12 cellular contexts compared by ENCODE assay signal in the genomic region with DNA sequence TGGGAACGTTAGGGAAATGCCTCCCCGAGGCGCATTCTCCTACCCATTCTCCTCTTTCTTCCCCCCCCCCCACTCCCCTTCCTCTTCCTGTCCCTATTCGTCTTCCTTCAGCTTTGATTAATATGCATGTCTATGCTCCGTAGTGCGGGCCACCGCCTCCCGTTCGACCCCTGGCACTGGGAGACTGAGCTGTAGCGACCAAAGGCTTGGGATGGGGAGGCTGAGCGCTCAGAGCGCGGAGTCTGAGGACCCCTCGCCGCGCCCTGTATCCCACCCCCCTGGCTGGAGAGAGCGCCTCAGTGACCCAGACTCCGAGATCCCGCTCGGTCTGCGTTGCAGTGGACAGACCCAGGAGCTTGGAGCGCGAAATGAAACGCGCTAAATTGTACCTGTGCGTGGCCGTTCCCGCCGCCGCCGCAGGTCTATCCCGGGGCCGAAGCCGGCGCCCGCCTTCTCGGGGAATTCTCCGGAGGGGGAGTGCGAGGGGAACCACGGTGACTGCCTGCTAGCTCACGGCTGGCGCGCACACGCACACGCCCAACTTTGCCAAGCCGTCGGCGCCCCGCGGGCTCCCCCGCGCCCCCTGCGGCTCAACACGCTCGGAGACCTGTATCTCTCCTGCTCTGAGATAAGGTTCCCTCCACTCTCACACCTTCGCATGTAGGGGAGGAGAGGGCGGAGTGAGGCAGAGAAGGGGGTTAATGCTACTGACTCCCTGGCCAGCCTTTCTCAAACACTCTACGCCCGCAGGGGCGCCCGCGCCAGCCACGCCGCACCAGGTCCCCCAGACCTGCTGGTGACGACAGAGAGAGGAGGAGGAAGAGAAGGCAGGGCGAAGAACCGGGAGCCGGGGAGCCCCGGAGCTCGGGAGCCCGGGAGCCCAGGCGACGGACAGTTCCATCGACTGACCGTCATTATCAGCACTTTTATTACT. TPM values are rescaled to one million over a fixed set of nuclear protein-coding genes. Genes with fewer than 3 reads are reported as not detected.
DNase-seq lines count a peak whose midpoint lies in the region; ATAC-seq and TF ChIP-seq lines count a peak whose summit lies in the region.
"Had no signal": no experiment of that assay in that cellular context is flagged by ENCODE, and none has a peak within 500 bp of the region (broad histone marks: within the 10 kb centered on the region; RNA-seq: fewer than 3 reads in every experiment).

No MANE protein-coding gene starts in this region.

- H3K36me3 Mint-ChIP-seq in activated T-cell treated with anti-CD3 and anti-CD28 coated beads, Interleukin-2, amount 50 U/mL, for 72 hours (ENCODE audit: insufficient read depth in 2 of 2), result peaks cover 0 to 5% of the 10 kb centered on the region in 2 donors
- no peaks in the 10 kb centered on the region for H3K36me3 Mint-ChIP-seq in memory B cell
- no peaks in the 10 kb centered on the region for H3K36me3 Mint-ChIP-seq in activated T-helper 2 cell treated with anti-CD3 and anti-CD28 coated beads, Interferon-gamma antibody, Interleukin-2, Interleukin-4, amounts not matched to agents 10 μg/mL and 5 μg/mL and 100 μg/mL, durations not matched to agents 14 hours and 24 hours and 36 hours (ENCODE audit: low read depth)

- H3K4me1 ChIP-seq in ascending aorta (peaks cover 0 to 2% of the 10 kb centered on the region in 2 donors), tibial artery (peaks cover 0 to 16% (median 7%) of the 10 kb centered on the region in 4 donors)

- no peaks in the 10 kb centered on the region for H3K36me3 ChIP-seq in ascending aorta
- no peaks in the 10 kb centered on the region for H3K36me3 ChIP-seq in tibial artery
- H3K36me3 ChIP-seq: neutrophil had no signal

- H3K9me3 Mint-ChIP-seq in activated T-cell treated with anti-CD3 and anti-CD28 coated beads, Interleukin-2, amount 50 U/mL, for 72 hours, result no peaks in the 10 kb centered on the region
- H3K9me3 Mint-ChIP-seq in memory B cell, result no peaks in the 10 kb centered on the region
- no peaks in the 10 kb centered on the region for H3K9me3 Mint-ChIP-seq in activated T-helper 2 cell treated with anti-CD3 and anti-CD28 coated beads, Interferon-gamma antibody, Interleukin-2, Interleukin-4, amounts not matched to agents 10 μg/mL and 5 μg/mL and 100 μg/mL, durations not matched to agents 14 hours and 24 hours and 36 hours
- H3K9me3 Mint-ChIP-seq: HFFc6 had no signal

- no peak for TF ChIP-seq CTCF in ascending aorta (IDR thresholded peaks at IDR 0.05)
- TF ChIP-seq CTCF in tibial artery (IDR thresholded peaks at IDR 0.05), result no peak

- intact Hi-C loops in ascending aorta (cut with DNase I) (loop anchor here (10.0 kb wide), 1 partner anchor 212 kb away; no protein-coding TSS in a partner anchor), tibial artery (cut with DNase I; ENCODE audit: low total_unique reads) (no loop called here)
- intact Hi-C loops in activated T-helper 2 cell treated with anti-CD3 and anti-CD28 coated beads, Interferon-gamma antibody, Interleukin-2, Interleukin-4, amounts not matched to agents 10 μg/mL and 5 μg/mL and 100 μg/mL, durations not matched to agents 14 hours and 24 hours and 36 hours (cut with micrococcal nuclease), result no loop called here

- peaks cover 57% of the 10 kb centered on the region for H3K27me3 Mint-ChIP-seq in activated T-cell treated with anti-CD3 and anti-CD28 coated beads, Interleukin-2, amount 50 U/mL, for 72 hours (ENCODE audit: low read depth)
- H3K27me3 Mint-ChIP-seq in memory B cell, result peaks cover 16% of the 10 kb centered on the region
- peaks cover 46% of the 10 kb centered on the region for H3K27me3 Mint-ChIP-seq in activated T-helper 2 cell treated with anti-CD3 and anti-CD28 coated beads, Interferon-gamma antibody, Interleukin-2, Interleukin-4, amounts not matched to agents 10 μg/mL and 5 μg/mL and 100 μg/mL, durations not matched to agents 14 hours and 24 hours and 36 hours (ENCODE audit: low read depth)

- H3K27ac Mint-ChIP-seq in activated T-cell treated with anti-CD3 and anti-CD28 coated beads, Interleukin-2, amount 50 U/mL, for 72 hours, result no peak overlapping the region
- no peak overlapping the region for H3K27ac Mint-ChIP-seq in memory B cell
- no peak overlapping the region for H3K27ac Mint-ChIP-seq in activated T-helper 2 cell treated with anti-CD3 and anti-CD28 coated beads, Interferon-gamma antibody, Interleukin-2, Interleukin-4, amounts not matched to agents 10 μg/mL and 5 μg/mL and 100 μg/mL, durations not matched to agents 14 hours and 24 hours and 36 hours
- H3K27ac Mint-ChIP-seq: HFFc6 had no signal

- no peaks in the 10 kb centered on the region for H3K9me3 ChIP-seq in ascending aorta
- H3K9me3 ChIP-seq in tibial artery, result no peaks in the 10 kb centered on the region
- H3K9me3 ChIP-seq: neutrophil had no signal

- no peak for DNase-seq in activated T-cell treated with anti-CD3 and anti-CD28 coated beads, Interleukin-2, amount 50 U/mL, for 72 hours
- no peak for DNase-seq in activated T-cell treated with anti-CD3 and anti-CD28 coated beads, Interleukin-2, amount 50 U/mL, for 1 hour
- DNase-seq in ascending aorta (ENCODE audit: low spot score in 2 of 2) (no peak), memory B cell (ENCODE audit: low spot score in 2 of 2) (no peak), tibial artery (no peak), NOMO-1 treated with DMSO at 0.1 percent for 48 hours (lab: John Stamatoyannopoulos, UW; ENCODE audit: unreplicated experiment) (no peak)
- DNase-seq in activated T-helper 2 cell treated with anti-CD3 and anti-CD28 coated beads, Interferon-gamma antibody, Interleukin-2, Interleukin-4, amounts not matched to agents 10 μg/mL and 5 μg/mL and 100 μg/mL, durations not matched to agents 14 hours and 24 hours and 36 hours (ENCODE audit: low spot score), result no peak
- no peak for DNase-seq in activated CD8-positive, alpha-beta memory T cell treated with anti-CD3 and anti-CD28 coated beads, Interleukin-2, amount 50 U/mL, for 4 hours
- DNase-seq: HFFc6, NCI-H510A treated with DMSO at 0.1 percent for 48 hours had no signal

- H3K27ac ChIP-seq in ascending aorta (no peak overlapping the region), tibial artery (peak overlapping the region; percentile 68 to 72)
- H3K27ac ChIP-seq: C4-2B, neutrophil had no signal

- peak overlapping the region; percentile 45 to 52 for H3K4me3 ChIP-seq in ascending aorta
- peak overlapping the region; percentile 59 to 67 for H3K4me3 ChIP-seq in tibial artery

- peaks cover 11% of the 10 kb centered on the region for H3K4me1 Mint-ChIP-seq in activated T-cell treated with anti-CD3 and anti-CD28 coated beads, Interleukin-2, amount 50 U/mL, for 72 hours (ENCODE audit: low read depth)
- H3K4me1 Mint-ChIP-seq in memory B cell, result peaks cover 10% of the 10 kb centered on the region
- H3K4me1 Mint-ChIP-seq in activated T-helper 2 cell treated with anti-CD3 and anti-CD28 coated beads, Interferon-gamma antibody, Interleukin-2, Interleukin-4, amounts not matched to agents 10 μg/mL and 5 μg/mL and 100 μg/mL, durations not matched to agents 14 hours and 24 hours and 36 hours (ENCODE audit: low read depth), result peaks cover 4% of the 10 kb centered on the region

- H3K27me3 ChIP-seq in ascending aorta (peaks cover 8% of the 10 kb centered on the region), tibial artery (no peaks in the 10 kb centered on the region)

- ATAC-seq in activated T-cell treated with anti-CD3 and anti-CD28 coated beads, Interleukin-2, amount 50 U/mL, for 72 hours (replicated peaks in 1 of 2), result peak; percentile 13 to 32
- ATAC-seq in memory B cell (ENCODE audit: low read depth), result peak; percentile 41

- H3K4me3 Mint-ChIP-seq in activated T-cell treated with anti-CD3 and anti-CD28 coated beads, Interleukin-2, amount 50 U/mL, for 72 hours, result peak overlapping the region; percentile 37 to 51
- H3K4me3 Mint-ChIP-seq in memory B cell, result peak overlapping the region; percentile 53
- H3K4me3 Mint-ChIP-seq in activated T-helper 2 cell treated with anti-CD3 and anti-CD28 coated beads, Interferon-gamma antibody, Interleukin-2, Interleukin-4, amounts not matched to agents 10 μg/mL and 5 μg/mL and 100 μg/mL, durations not matched to agents 14 hours and 24 hours and 36 hours (ENCODE audit: low read depth), result no peak overlapping the region

RNA-seq across cellular contexts. Expression of a gene that starts 1.5 kb away (rescaled TPM):
- total RNA-seq in activated T-cell treated with anti-CD3 and anti-CD28 coated beads, Interleukin-2, amount 50 U/mL, for 72 hours, result not detected
- total RNA-seq in ascending aorta, result 2.8 TPM
- not detected in 2 replicates for total RNA-seq in activated T-helper 2 cell treated with anti-CD3 and anti-CD28 coated beads, Interferon-gamma antibody, Interleukin-2, Interleukin-4, amounts not matched to agents 10 μg/mL and 5 μg/mL and 100 μg/mL, durations not matched to agents 14 hours and 24 hours and 36 hours
- total RNA-seq: HFFc6 had no signal

Comparison
In these comparisons a context has a peak if more than half of its experiments do, and no peak if none do; other contexts are left out.
1. H3K27ac ChIP-seq: peak in tibial artery (2 of 2); none in ascending aorta (0 of 2).